In the genomic region with DNA sequence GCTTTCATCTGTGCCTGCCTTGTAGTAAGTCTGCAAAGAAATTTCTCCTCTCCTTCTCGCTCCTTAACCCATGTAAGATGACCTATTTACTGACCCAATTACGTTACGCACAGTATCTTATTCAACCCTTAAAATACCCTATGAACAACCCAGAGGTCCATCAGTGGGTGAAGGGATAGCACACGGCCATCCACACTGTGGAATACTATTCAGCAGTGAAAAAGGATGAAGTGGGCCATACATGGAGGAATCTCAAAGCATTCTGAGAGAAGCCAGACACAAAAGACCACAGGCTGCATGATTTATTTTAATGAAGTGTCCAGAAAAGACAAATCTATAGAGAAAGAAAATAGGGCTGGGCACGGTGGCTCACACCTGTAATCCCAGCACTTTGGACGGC, we compare ENCODE assay signal across 2 cellular contexts.
TF ChIP-seq lines count a peak whose summit lies in the region.

No MANE protein-coding gene starts in this region.

TF ChIP-seq in HepG2, 621 proteins besides CTCF, POLR2A, EP300 and RAD21 (continues in another document):
- TF ChIP-seq, protein P1, sequence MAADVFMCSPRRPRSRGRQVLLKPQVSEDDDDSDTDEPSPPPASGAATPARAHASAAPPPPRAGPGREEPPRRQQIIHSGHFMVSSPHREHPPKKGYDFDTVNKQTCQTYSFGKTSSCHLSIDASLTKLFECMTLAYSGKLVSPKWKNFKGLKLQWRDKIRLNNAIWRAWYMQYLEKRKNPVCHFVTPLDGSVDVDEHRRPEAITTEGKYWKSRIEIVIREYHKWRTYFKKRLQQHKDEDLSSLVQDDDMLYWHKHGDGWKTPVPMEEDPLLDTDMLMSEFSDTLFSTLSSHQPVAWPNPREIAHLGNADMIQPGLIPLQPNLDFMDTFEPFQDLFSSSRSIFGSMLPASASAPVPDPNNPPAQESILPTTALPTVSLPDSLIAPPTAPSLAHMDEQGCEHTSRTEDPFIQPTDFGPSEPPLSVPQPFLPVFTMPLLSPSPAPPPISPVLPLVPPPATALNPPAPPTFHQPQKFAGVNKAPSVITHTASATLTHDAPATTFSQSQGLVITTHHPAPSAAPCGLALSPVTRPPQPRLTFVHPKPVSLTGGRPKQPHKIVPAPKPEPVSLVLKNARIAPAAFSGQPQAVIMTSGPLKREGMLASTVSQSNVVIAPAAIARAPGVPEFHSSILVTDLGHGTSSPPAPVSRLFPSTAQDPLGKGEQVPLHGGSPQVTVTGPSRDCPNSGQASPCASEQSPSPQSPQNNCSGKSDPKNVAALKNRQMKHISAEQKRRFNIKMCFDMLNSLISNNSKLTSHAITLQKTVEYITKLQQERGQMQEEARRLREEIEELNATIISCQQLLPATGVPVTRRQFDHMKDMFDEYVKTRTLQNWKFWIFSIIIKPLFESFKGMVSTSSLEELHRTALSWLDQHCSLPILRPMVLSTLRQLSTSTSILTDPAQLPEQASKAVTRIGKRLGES (CRISPR knock-in tag; IDR thresholded peaks at IDR 0.05; ENCODE audit: borderline replicate concordance), result no peak
- TF ChIP-seq, protein P2, sequence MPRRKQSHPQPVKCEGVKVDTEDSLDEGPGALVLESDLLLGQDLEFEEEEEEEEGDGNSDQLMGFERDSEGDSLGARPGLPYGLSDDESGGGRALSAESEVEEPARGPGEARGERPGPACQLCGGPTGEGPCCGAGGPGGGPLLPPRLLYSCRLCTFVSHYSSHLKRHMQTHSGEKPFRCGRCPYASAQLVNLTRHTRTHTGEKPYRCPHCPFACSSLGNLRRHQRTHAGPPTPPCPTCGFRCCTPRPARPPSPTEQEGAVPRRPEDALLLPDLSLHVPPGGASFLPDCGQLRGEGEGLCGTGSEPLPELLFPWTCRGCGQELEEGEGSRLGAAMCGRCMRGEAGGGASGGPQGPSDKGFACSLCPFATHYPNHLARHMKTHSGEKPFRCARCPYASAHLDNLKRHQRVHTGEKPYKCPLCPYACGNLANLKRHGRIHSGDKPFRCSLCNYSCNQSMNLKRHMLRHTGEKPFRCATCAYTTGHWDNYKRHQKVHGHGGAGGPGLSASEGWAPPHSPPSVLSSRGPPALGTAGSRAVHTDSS (CRISPR knock-in tag; conservative IDR thresholded peaks at IDR 0.05), result no peak
- TF ChIP-seq, protein P3, sequence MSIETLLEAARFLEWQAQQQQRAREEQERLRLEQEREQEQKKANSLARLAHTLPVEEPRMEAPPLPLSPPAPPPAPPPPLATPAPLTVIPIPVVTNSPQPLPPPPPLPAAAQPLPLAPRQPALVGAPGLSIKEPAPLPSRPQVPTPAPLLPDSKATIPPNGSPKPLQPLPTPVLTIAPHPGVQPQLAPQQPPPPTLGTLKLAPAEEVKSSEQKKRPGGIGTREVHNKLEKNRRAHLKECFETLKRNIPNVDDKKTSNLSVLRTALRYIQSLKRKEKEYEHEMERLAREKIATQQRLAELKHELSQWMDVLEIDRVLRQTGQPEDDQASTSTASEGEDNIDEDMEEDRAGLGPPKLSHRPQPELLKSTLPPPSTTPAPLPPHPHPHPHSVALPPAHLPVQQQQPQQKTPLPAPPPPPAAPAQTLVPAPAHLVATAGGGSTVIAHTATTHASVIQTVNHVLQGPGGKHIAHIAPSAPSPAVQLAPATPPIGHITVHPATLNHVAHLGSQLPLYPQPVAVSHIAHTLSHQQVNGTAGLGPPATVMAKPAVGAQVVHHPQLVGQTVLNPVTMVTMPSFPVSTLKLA (IDR thresholded peaks at IDR 0.05), result no peak
- TF ChIP-seq, protein P4, sequence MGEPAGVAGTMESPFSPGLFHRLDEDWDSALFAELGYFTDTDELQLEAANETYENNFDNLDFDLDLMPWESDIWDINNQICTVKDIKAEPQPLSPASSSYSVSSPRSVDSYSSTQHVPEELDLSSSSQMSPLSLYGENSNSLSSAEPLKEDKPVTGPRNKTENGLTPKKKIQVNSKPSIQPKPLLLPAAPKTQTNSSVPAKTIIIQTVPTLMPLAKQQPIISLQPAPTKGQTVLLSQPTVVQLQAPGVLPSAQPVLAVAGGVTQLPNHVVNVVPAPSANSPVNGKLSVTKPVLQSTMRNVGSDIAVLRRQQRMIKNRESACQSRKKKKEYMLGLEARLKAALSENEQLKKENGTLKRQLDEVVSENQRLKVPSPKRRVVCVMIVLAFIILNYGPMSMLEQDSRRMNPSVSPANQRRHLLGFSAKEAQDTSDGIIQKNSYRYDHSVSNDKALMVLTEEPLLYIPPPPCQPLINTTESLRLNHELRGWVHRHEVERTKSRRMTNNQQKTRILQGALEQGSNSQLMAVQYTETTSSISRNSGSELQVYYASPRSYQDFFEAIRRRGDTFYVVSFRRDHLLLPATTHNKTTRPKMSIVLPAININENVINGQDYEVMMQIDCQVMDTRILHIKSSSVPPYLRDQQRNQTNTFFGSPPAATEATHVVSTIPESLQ (CRISPR knock-in tag; conservative IDR thresholded peaks at IDR 0.05), result no peak
- TF ChIP-seq SUZ12 (IDR thresholded peaks at IDR 0.05; ENCODE audit: low read depth, low read length) (no peak), ZFP82 (CRISPR knock-in tag; IDR thresholded peaks at IDR 0.05; ENCODE audit: borderline replicate concordance) (no peak), SP5 (CRISPR knock-in tag; IDR thresholded peaks at IDR 0.05; ENCODE audit: borderline replicate concordance, low read depth) (no peak), ZNF317 (CRISPR knock-in tag; IDR thresholded peaks at IDR 0.05) (no peak), HMG20B (CRISPR knock-in tag; conservative IDR thresholded peaks at IDR 0.05) (no peak), MAF1 (CRISPR knock-in tag; IDR thresholded peaks at IDR 0.05; ENCODE audit: borderline replicate concordance) (no peak), MXD4 (CRISPR knock-in tag; IDR thresholded peaks at IDR 0.05) (no peak), ZNF607 (CRISPR knock-in tag; IDR thresholded peaks at IDR 0.05; ENCODE audit: borderline replicate concordance) (no peak), ZNF792 (CRISPR knock-in tag; IDR thresholded peaks at IDR 0.05) (no peak)
- TF ChIP-seq, protein P5, sequence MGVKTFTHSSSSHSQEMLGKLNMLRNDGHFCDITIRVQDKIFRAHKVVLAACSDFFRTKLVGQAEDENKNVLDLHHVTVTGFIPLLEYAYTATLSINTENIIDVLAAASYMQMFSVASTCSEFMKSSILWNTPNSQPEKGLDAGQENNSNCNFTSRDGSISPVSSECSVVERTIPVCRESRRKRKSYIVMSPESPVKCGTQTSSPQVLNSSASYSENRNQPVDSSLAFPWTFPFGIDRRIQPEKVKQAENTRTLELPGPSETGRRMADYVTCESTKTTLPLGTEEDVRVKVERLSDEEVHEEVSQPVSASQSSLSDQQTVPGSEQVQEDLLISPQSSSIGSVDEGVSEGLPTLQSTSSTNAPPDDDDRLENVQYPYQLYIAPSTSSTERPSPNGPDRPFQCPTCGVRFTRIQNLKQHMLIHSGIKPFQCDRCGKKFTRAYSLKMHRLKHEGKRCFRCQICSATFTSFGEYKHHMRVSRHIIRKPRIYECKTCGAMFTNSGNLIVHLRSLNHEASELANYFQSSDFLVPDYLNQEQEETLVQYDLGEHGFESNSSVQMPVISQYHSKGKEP (CRISPR knock-in tag; IDR thresholded peaks at IDR 0.05), result no peak
- TF ChIP-seq, protein P6, sequence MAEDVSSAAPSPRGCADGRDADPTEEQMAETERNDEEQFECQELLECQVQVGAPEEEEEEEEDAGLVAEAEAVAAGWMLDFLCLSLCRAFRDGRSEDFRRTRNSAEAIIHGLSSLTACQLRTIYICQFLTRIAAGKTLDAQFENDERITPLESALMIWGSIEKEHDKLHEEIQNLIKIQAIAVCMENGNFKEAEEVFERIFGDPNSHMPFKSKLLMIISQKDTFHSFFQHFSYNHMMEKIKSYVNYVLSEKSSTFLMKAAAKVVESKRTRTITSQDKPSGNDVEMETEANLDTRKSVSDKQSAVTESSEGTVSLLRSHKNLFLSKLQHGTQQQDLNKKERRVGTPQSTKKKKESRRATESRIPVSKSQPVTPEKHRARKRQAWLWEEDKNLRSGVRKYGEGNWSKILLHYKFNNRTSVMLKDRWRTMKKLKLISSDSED (CRISPR knock-in tag; IDR thresholded peaks at IDR 0.05), result no peak

TF ChIP-seq in H1, 55 proteins besides CTCF, POLR2A, EP300 and RAD21:
- TF ChIP-seq KDM4A (IDR thresholded peaks at IDR 0.05; ENCODE audit: low read depth, low read length, severe bottlenecking), result no peak
- TF ChIP-seq CHD1 (IDR thresholded peaks at IDR 0.05; ENCODE audit: low read depth, low read length), result no peak
- TF ChIP-seq RXRA (IDR thresholded peaks at IDR 0.05; ENCODE audit: insufficient read depth, low read depth, low read length), result no peak
- no peak for TF ChIP-seq TAF7 (optimal IDR thresholded peaks at IDR 0.05; ENCODE audit: borderline replicate concordance, low read depth, low read length)
- TF ChIP-seq KDM5A (IDR thresholded peaks at IDR 0.05; ENCODE audit: low read length), result no peak
- TF ChIP-seq BACH1 (IDR thresholded peaks at IDR 0.05; ENCODE audit: low read length), result no peak
- no peak for TF ChIP-seq TBP (IDR thresholded peaks at IDR 0.05; ENCODE audit: low read depth, low read length)
- TF ChIP-seq KDM1A (IDR thresholded peaks at IDR 0.05; ENCODE audit: borderline replicate concordance, low read length), result 0 out of 2 replicates have a peak, but pooled peaks have one; percentile 12
